ENCODE assay signal across 8 cellular contexts in the genomic region with DNA sequence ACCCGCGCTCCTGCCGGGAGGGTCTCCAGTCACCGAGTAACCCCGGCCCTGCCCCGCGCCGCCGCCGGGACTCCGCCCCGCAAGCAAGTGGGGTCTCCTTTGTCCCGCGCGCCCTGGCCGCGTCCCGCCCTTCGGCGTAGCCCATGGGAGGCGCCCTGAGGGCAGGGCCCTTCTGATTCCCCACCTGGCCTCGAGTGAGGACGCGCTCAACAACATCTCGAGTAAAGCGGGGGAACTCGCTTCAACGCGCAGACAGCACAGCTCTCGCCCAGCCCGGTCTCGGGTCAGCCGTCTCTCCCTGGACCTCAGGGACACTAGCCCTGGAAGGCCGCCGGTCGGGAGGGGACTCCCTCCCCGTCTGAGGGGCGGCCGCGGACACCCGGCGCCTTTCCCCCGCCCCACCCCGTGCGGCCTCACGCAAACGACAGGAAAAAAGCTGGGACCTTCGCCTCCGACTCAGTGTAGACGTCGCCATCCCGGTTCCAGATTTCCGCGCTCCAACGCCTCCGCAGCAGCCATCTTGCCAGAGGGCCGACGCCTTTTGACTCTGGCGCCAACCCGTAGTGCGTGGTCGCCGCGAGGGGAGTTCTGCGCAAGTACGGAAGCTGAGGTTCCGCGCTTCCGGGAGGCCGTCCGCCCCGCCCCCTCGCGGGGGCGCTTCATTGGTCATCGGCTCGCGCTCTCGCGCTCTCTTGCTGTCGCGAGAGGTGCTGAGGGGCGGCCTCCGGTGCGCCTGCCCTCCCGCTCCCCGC. TPM values are rescaled to one million over a fixed set of nuclear protein-coding genes. Genes with fewer than 3 reads are reported as not detected.
A peak's percentile ranks its signal among the peaks of the same experiment; 100 is the strongest.
DNase-seq lines count a peak whose midpoint lies in the region; ATAC-seq and TF ChIP-seq lines count a peak whose summit lies in the region.

No MANE protein-coding gene starts in this region.

- intact Hi-C loops in OCI-LY7 (cut with micrococcal nuclease; ENCODE audit: unreplicated experiment) = loop anchor here (1.0 to 2.0 kb wide), 2 partner anchors 17 to 37 kb away; no protein-coding TSS in a partner anchor

- peak; percentile 81 for ATAC-seq in GM21576 (IDR thresholded peaks at IDR 0.05; ENCODE audit: unreplicated experiment)

- H3K4me3 Mint-ChIP-seq in IgD-negative memory B cell = peak overlapping the region; percentile 95 to 99 (median 96)

- CTCF ChIA-PET in OCI-LY7 (lab: Charles Lee; ENCODE audit: unreplicated experiment) = no interaction called here

- peaks cover 19% of the 10 kb centered on the region for H4K20me1 ChIP-seq in OCI-LY7 (ENCODE audit: insufficient read depth, low read length)

- H3K9me3 Mint-ChIP-seq in IgD-negative memory B cell = no peaks in the 10 kb centered on the region

- peak overlapping the region; percentile 80 for H3K4me2 ChIP-seq in OCI-LY7 (ENCODE audit: low read length)

- H2AFZ ChIP-seq in OCI-LY7 (ENCODE audit: low read length) = peak overlapping the region; percentile 54; the same call in 1 of the 2 replicates

- H3K9me2 ChIP-seq in OCI-LY7 (ENCODE audit: insufficient read depth, low read length) = no peaks in the 10 kb centered on the region

- peaks cover 91% of the 10 kb centered on the region for H3K79me2 ChIP-seq in OCI-LY7 (ENCODE audit: insufficient read depth, low read depth, low read length)

- H3K36me3 Mint-ChIP-seq in IgD-negative memory B cell = no peaks in the 10 kb centered on the region

- no peak for TF ChIP-seq CTCF in OCI-LY7 (conservative IDR thresholded peaks at IDR 0.05; ENCODE audit: low read length)

- DNase-seq in DMS114 treated with DMSO at 0.1 percent for 48 hours (lab: John Stamatoyannopoulos, UW; ENCODE audit: unreplicated experiment) (peak; percentile 85), OCI-LY7 (ENCODE audit: low spot score) (peak; percentile 98), activated T-cell treated with anti-CD3 and anti-CD28 coated beads for 4 hours (peak; percentile 96), epithelial cell of prostate (ENCODE audit: low read depth, low spot score) (peak; percentile 87), mucosa of gallbladder (ENCODE audit: low spot score) (peak; percentile 98)
- peak; percentile 92 to 94 for DNase-seq in stimulated activated CD8-positive, alpha-beta memory T cell treated with anti-CD3 and anti-CD28 coated beads, Interleukin-4, amount 100 ng/mL, for 1 hour (ENCODE audit: low read depth in 2 of 2, low spot score in 1 of 2)

- no TSS peak for BruUV-seq in OCI-LY7 (replicated peaks; lab: Mats Ljungman, UMichigan)

- H3K27ac Mint-ChIP-seq in IgD-negative memory B cell = peak overlapping the region; percentile 95 to 99 (median 98)

- H3K27me3 Mint-ChIP-seq in IgD-negative memory B cell = no peaks in the 10 kb centered on the region

- peaks cover 16 to 32% (median 29%) of the 10 kb centered on the region in 3 donors for H3K4me1 Mint-ChIP-seq in IgD-negative memory B cell

- peak overlapping the region; percentile 82 for H3K4me3 ChIP-seq in OCI-LY7 (ENCODE audit: low read depth, low read length, poor library complexity, severe bottlenecking)

- peaks cover 64% of the 10 kb centered on the region for H3K36me3 ChIP-seq in OCI-LY7 (ENCODE audit: insufficient read depth, low read length)

- no peaks in the 10 kb centered on the region for H3K9me3 ChIP-seq in OCI-LY7 (ENCODE audit: low read length)

- POLR2A ChIA-PET in OCI-LY7 (lab: Charles Lee) = interaction anchor here (1.1 kb wide), 3 partner anchors 12 to 15 kb away, joined by 3 to 4 read pairs (median 3); no protein-coding TSS in a partner anchor

- peaks cover 48% of the 10 kb centered on the region for H3K4me1 ChIP-seq in OCI-LY7 (ENCODE audit: insufficient read depth, low read length, poor library complexity, severe bottlenecking)

- peak overlapping the region; percentile 63 for H3K27ac ChIP-seq in OCI-LY7 (ENCODE audit: low read depth, low read length, poor library complexity, severe bottlenecking)
- H3K27ac ChIP-seq in epithelial cell of prostate = peak overlapping the region; percentile 88

RNA-seq across cellular contexts. Expression of a gene that starts 0.4 kb away (rescaled TPM):
- polyA plus RNA-seq in IgD-negative memory B cell = 12.1 TPM
- 28.7 and 29.2 TPM in 2 replicates for total RNA-seq in OCI-LY7 (2014; rRNA removed; shearing (Covaris generic))
- 46.1 and 47.7 TPM in 2 replicates for total RNA-seq in OCI-LY7 (2022)
- 32.9 TPM for total RNA-seq in mucosa of gallbladder

RNA-seq across cellular contexts. Expression of a gene that starts 11.2 kb away (rescaled TPM):
- polyA plus RNA-seq in IgD-negative memory B cell = 42.8 TPM
- total RNA-seq in OCI-LY7 (2014; rRNA removed; shearing (Covaris generic)) = 65.1 and 69.2 TPM in 2 replicates
- total RNA-seq in OCI-LY7 (2022) = 70.6 and 79.0 TPM in 2 replicates
- 61.1 TPM for total RNA-seq in mucosa of gallbladder

RNA-seq across cellular contexts. Expression of a gene that starts 15.0 kb away (rescaled TPM):
- 4.1 TPM for polyA plus RNA-seq in IgD-negative memory B cell
- total RNA-seq in OCI-LY7 (2014; rRNA removed; shearing (Covaris generic)) = 1.7 and 2.0 TPM in 2 replicates
- total RNA-seq in OCI-LY7 (2022) (8.1 and 13.2 TPM in 2 replicates), mucosa of gallbladder (19.8 TPM)

Comparison
In these comparisons a context has a peak if more than half of its experiments do, and no peak if none do; other contexts are left out.
1. Peak in every context shown above with its lines: DNase-seq, ATAC-seq, H3K4me3 ChIP-seq and H3K27ac ChIP-seq.